Comparison of ENCODE assay signal across 2 cellular contexts in genomic region chr1:40844079-40844478, GRCh38.
TF ChIP-seq lines count a peak whose summit lies in the region.

No MANE protein-coding gene starts in this region.

TF ChIP-seq in SK-N-SH, 30 proteins besides CTCF, POLR2A, EP300 and RAD21 (continued from another document):
- TF ChIP-seq POLR2AphosphoS5 (IDR thresholded peaks at IDR 0.05; ENCODE audit: low read depth, low read length) (no peak), MXI1 (IDR thresholded peaks at IDR 0.05; ENCODE audit: low read depth, low read length) (no peak), RXRA (IDR thresholded peaks at IDR 0.05; ENCODE audit: borderline replicate concordance, low read depth) (no peak), JUND (IDR thresholded peaks at IDR 0.05) (no peak), CHD2 (IDR thresholded peaks at IDR 0.05; ENCODE audit: low read length, partially characterized antibody) (peak; percentile 17), SMC3 (IDR thresholded peaks at IDR 0.05; ENCODE audit: low read depth, low read length) (no peak), IRF3 (IDR thresholded peaks at IDR 0.05; ENCODE audit: low read depth, low read length) (no peak), MAX (IDR thresholded peaks at IDR 0.05; ENCODE audit: low read depth) (no peak), RFX5 (IDR thresholded peaks at IDR 0.05; ENCODE audit: low read length) (no peak), NFIC (IDR thresholded peaks at IDR 0.05; ENCODE audit: borderline replicate concordance) (no peak), PBX3 (IDR thresholded peaks at IDR 0.05) (no peak)
TF ChIP-seq in SK-N-SH: peak in this region for 3.

TF ChIP-seq in SK-N-SH treated with all-trans-retinoic acid at 6 μM for 48 hours, 23 proteins besides CTCF, POLR2A, EP300 and RAD21 (continued from another document):
- TF ChIP-seq CREB5 (CRISPR knock-in tag; IDR thresholded peaks at IDR 0.05; ENCODE audit: low read depth) (no peak), ZFP3 (CRISPR knock-in tag; IDR thresholded peaks at IDR 0.05) (no peak), ZFP30 (CRISPR knock-in tag; IDR thresholded peaks at IDR 0.05) (no peak), ESRRG (CRISPR knock-in tag; IDR thresholded peaks at IDR 0.05) (no peak), OSR1 (CRISPR knock-in tag; IDR thresholded peaks at IDR 0.05) (no peak), TSHZ2 (CRISPR knock-in tag; IDR thresholded peaks at IDR 0.05) (no peak), TCF4 (CRISPR knock-in tag; IDR thresholded peaks at IDR 0.05; ENCODE audit: borderline replicate concordance) (no peak), POU6F1 (CRISPR knock-in tag; IDR thresholded peaks at IDR 0.05; ENCODE audit: borderline replicate concordance, low read depth) (no peak), RARB (CRISPR knock-in tag; IDR thresholded peaks at IDR 0.05) (no peak), CSDC2 (CRISPR knock-in tag; IDR thresholded peaks at IDR 0.05) (no peak), SNAI2 (CRISPR knock-in tag; IDR thresholded peaks at IDR 0.05) (no peak), ZNF565 (CRISPR knock-in tag; conservative IDR thresholded peaks at IDR 0.05; ENCODE audit: low read depth) (no peak), ZNF8 (CRISPR knock-in tag; IDR thresholded peaks at IDR 0.05) (no peak), ISL1 (CRISPR knock-in tag; IDR thresholded peaks at IDR 0.05) (no peak), PPARA (CRISPR knock-in tag; IDR thresholded peaks at IDR 0.05; ENCODE audit: borderline replicate concordance) (no peak), BACH2 (CRISPR knock-in tag; IDR thresholded peaks at IDR 0.05; ENCODE audit: borderline replicate concordance) (no peak)
